In the genomic region with DNA sequence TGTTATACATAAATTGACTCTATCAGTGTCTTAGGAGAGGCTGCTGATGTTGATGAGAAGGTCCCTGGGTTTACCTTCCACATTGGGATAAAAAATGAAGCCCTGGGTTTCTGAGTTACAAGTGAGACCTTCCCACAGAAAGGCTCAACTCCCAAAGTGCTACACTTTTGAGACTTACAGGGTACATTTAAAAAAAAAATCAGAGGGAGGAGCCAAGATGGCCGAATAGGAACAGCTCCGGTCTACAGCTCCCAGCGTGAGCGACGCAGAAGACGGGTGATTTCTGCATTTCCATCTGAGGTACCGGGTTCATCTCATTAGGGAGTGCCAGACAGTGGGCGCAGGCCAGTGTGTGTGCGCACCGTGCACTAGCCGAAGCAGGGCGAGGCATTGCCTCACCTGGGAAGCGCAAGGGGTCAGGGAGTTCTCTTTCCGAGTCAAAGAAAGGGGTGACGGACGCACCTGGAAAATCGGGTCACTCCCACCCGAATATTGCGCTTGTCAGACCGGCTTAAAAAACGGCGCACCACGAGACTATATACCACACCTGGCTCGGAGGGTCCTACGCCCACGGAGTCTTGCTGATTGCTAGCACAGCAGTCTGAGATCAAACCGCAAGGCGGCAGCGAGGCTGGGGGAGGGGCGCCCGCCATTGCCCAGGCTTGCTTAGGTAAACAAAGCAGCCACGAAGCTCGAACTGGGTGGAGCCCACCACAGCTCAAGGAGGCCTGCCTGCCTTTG, we compare ENCODE assay signal across 1 cellular context.
TF ChIP-seq lines count a peak whose summit lies in the region.

No MANE protein-coding gene starts in this region.

TF ChIP-seq in GM12878, 131 proteins besides CTCF, POLR2A, EP300 and RAD21:
- TF ChIP-seq, protein P1, sequence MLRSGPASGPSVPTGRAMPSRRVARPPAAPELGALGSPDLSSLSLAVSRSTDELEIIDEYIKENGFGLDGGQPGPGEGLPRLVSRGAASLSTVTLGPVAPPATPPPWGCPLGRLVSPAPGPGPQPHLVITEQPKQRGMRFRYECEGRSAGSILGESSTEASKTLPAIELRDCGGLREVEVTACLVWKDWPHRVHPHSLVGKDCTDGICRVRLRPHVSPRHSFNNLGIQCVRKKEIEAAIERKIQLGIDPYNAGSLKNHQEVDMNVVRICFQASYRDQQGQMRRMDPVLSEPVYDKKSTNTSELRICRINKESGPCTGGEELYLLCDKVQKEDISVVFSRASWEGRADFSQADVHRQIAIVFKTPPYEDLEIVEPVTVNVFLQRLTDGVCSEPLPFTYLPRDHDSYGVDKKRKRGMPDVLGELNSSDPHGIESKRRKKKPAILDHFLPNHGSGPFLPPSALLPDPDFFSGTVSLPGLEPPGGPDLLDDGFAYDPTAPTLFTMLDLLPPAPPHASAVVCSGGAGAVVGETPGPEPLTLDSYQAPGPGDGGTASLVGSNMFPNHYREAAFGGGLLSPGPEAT (IDR thresholded peaks at IDR 0.05; ENCODE audit: low read depth) = peak; percentile 33; the same call in 1 of the 2 replicates
- TF ChIP-seq PKNOX1 (IDR thresholded peaks at IDR 0.05) = peak; percentile 24; the same call in 1 of the 2 replicates
- TF ChIP-seq ZNF384 (IDR thresholded peaks at IDR 0.05; ENCODE audit: borderline replicate concordance, low read depth, low read length) = peak; percentile 13; the same call in 1 of the 2 replicates
